In the genomic region with DNA sequence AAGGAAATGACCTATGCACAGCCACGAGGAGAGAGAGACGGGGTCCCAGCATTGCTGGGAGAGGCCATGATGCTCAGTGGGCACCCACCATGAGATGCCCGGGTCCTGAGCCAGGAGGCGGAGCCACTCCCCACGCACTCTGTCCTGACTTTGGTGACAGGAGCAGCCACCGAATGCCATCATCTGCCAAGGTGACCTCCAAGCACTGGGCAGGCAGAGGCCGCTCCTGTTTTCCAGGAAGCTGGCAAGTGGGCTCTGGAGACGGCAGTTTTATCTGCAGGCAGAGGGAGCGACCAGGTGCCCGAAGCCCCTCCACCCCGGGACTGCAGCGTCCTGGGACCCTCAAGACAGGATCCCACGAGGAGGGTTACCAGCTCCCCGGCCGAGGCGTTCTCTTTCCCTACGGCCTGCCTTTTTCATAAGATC, we compare ENCODE assay signal across 17 cellular contexts.
"Had no signal": no experiment of that assay in that cellular context is flagged by ENCODE, and none has a peak within 500 bp of the region (broad histone marks: within the 10 kb centered on the region; RNA-seq: fewer than 3 reads in every experiment).

No MANE protein-coding gene starts in this region.

- ATAC-seq: activated CD4-positive, CD25-positive, alpha-beta regulatory T cell treated with anti-CD3 and anti-CD28 coated beads, Interleukin-2, amount 50 U/mL, for 24 hours; left ventricle myocardium superior; T-cell had no signal

- H3K36me3 ChIP-seq: ascending aorta, breast epithelium, esophagus muscularis mucosa, tibial artery had no signal

- H3K27me3 ChIP-seq: ascending aorta had no signal

- DNase-seq: activated CD4-positive, alpha-beta T cell treated with anti-CD3 and anti-CD28 coated beads, Interleukin-2, amount 50 U/mL, for 4 hours; activated naive CD4-positive, alpha-beta T cell treated with anti-CD3 and anti-CD28 coated beads for 36 hours; hippocampal formation; left ventricle myocardium superior; nephron progenitor cell; stimulated activated CD4-positive, alpha-beta T cell treated with anti-CD3 and anti-CD28 coated beads, Interleukin-12 subunit alpha, Interleukin-12 subunit beta, amount 100 ng/mL, for 4 hours; stimulated activated CD4-positive, alpha-beta T cell treated with anti-CD3 and anti-CD28 coated beads, Interleukin-2, amount 100 ng/mL, for 24 hours; T-cell; T1000 had no signal

- FAIRE-seq: endometrium had no signal

- H3K4me1 ChIP-seq: ascending aorta, breast epithelium, esophagus muscularis mucosa, tibial artery had no signal

- H3K4me3 ChIP-seq: ascending aorta, breast epithelium, dorsolateral prefrontal cortex, esophagus muscularis mucosa, SK-N-MC, tibial artery had no signal

- H3K27ac ChIP-seq: ascending aorta, breast epithelium, esophagus muscularis mucosa, SK-N-MC, tibial artery had no signal

- H3K9me3 ChIP-seq: ascending aorta, breast epithelium, esophagus muscularis mucosa, tibial artery had no signal
